16 cellular contexts compared by ENCODE assay signal in genomic region chr20:50678213-50678898, GRCh38. TPM values are rescaled to one million over a fixed set of nuclear protein-coding genes. Genes with fewer than 3 reads are reported as not detected.
A peak's percentile ranks its signal among the peaks of the same experiment; 100 is the strongest.
DNase-seq lines count a peak whose midpoint lies in the region; ATAC-seq, FAIRE-seq and TF ChIP-seq lines count a peak whose summit lies in the region.
"Had no signal": no experiment of that assay in that cellular context is flagged by ENCODE, and none has a peak within 500 bp of the region (broad histone marks: within the 10 kb centered on the region; RNA-seq: fewer than 3 reads in every experiment).

No MANE protein-coding gene starts in this region.

- in situ Hi-C loops in K562 (cut with MboI) = no loop called here

- H4K20me1 ChIP-seq in K562 (replicated peaks; ENCODE audit: control insufficient read depth, insufficient read depth, low read length) = peaks cover 30% of the 10 kb centered on the region

- H3K36me3 ChIP-seq in Caco-2 (ENCODE audit: control insufficient read depth, insufficient read depth, low read length) (no peaks in the 10 kb centered on the region), K562 (ENCODE audit: control insufficient read depth, insufficient read depth, low read length) (peaks cover 57% of the 10 kb centered on the region), lower lobe of right lung (no peaks in the 10 kb centered on the region), tibial nerve (no peaks in the 10 kb centered on the region)

- BruUV-seq in Caco-2 (replicated peaks; lab: Mats Ljungman, UMichigan) = no TSS peak
- no TSS peak for BruUV-seq in K562 (replicated peaks; lab: Mats Ljungman, UMichigan)

- H3K9ac ChIP-seq in K562 (ENCODE audit: insufficient read depth in 1 of 2, low read depth in 2 of 2, low read length in 2 of 2) = peak overlapping the region in 1 of 2 experiments; percentile 67; a peak in 1 of 4 replicates

- H3K27ac ChIP-seq in K562 (ENCODE audit: extremely low read depth, low read depth, low read length) (peak overlapping the region; percentile 45; the same call in 2 of the 3 replicates), lower lobe of right lung (no peak overlapping the region), tibial nerve (no peak overlapping the region)
- H3K27ac ChIP-seq: epithelial cell of prostate, psoas muscle had no signal

- TF ChIP-seq CTCF in Caco-2 (IDR thresholded peaks at IDR 0.05; ENCODE audit: insufficient read depth in 1 of 2, low read depth in 1 of 2, low read length in 1 of 2, severe bottlenecking in 1 of 2, unreplicated experiment in 1 of 2) = no peak
- TF ChIP-seq CTCF in K562 (IDR thresholded peaks at IDR 0.05 in 2 of 3, conservative IDR thresholded peaks at IDR 0.05 in 1 of 3; ENCODE audit: insufficient read depth in 2 of 3, low read depth in 1 of 3, low read length in 3 of 3) = no peak
- TF ChIP-seq CTCF in lower lobe of right lung (IDR thresholded peaks at IDR 0.05) = no peak
- no peak for TF ChIP-seq CTCF in tibial nerve (IDR thresholded peaks at IDR 0.05)

- peaks cover 4% of the 10 kb centered on the region for H3K9me1 ChIP-seq in K562 (ENCODE audit: control insufficient read depth, insufficient read depth, low read length)

- no peak overlapping the region for H3K4me3 ChIP-seq in Caco-2 (ENCODE audit: low read depth, low read length)
- H3K4me3 ChIP-seq in K562 = no peak overlapping the region
- H3K4me3 ChIP-seq in lower lobe of right lung = no peak overlapping the region
- H3K4me3 ChIP-seq in tibial nerve = no peak overlapping the region
- H3K4me3 ChIP-seq: psoas muscle had no signal

- peak; percentile 23 for FAIRE-seq in K562 (lab: Jason Lieb, UNC)

- POLR2A ChIA-PET in Caco-2 (lab: Charles Lee) (interaction anchor here (0.7 kb wide), 2 partner anchors 13 to 191 kb away, joined by 8 to 11 read pairs; partner anchors contain the start of gene RIPOR3), K562 (lab: Yijun Ruan, JAX) (interaction anchor here (0.6 kb wide), 2 partner anchors 17 to 294 kb away, joined by 3 read pairs; no protein-coding TSS in a partner anchor)

- TF ChIP-seq EP300 in K562 (IDR thresholded peaks at IDR 0.05; ENCODE audit: low read length) (no peak), tibial nerve (IDR thresholded peaks at IDR 0.05) (no peak)

- H3K9me3 ChIP-seq in Caco-2 = no peaks in the 10 kb centered on the region
- H3K9me3 ChIP-seq in K562 (replicated peaks; ENCODE audit: control insufficient read depth, insufficient read depth, low read depth, low read length) = no peaks in the 10 kb centered on the region
- H3K9me3 ChIP-seq in lower lobe of right lung = no peaks in the 10 kb centered on the region
- H3K9me3 ChIP-seq in tibial nerve = no peaks in the 10 kb centered on the region
- H3K9me3 ChIP-seq: psoas muscle had no signal

- H2AFZ ChIP-seq in K562 (ENCODE audit: low read depth, low read length) = no peak overlapping the region

- ATAC-seq in K562 (peak; percentile 35), lower lobe of right lung (peak; percentile 49 to 63), HG03196 (IDR thresholded peaks at IDR 0.05; ENCODE audit: unreplicated experiment) (no peak)
- ATAC-seq: activated CD8-positive, alpha-beta T cell treated with anti-CD3 and anti-CD28 coated beads for 36 hours; psoas muscle had no signal

- no peaks in the 10 kb centered on the region for H3K27me3 ChIP-seq in Caco-2 (replicated peaks; ENCODE audit: control insufficient read depth, insufficient read depth, low read length)
- no peaks in the 10 kb centered on the region for H3K27me3 ChIP-seq in K562 (ENCODE audit: control insufficient read depth in 2 of 2, insufficient read depth in 2 of 2, low read length in 2 of 2)
- no peaks in the 10 kb centered on the region for H3K27me3 ChIP-seq in lower lobe of right lung (ENCODE audit: low read depth)
- H3K27me3 ChIP-seq in tibial nerve = no peaks in the 10 kb centered on the region

- CTCF ChIA-PET in Caco-2 (lab: Charles Lee) = interaction anchor here (0.6 to 1.9 kb wide), 3 partner anchors 15 to 71 kb away, joined by 3 to 8 read pairs (median 3); no protein-coding TSS in a partner anchor
- CTCF ChIA-PET in K562 (lab: Yijun Ruan, JAX; ENCODE audit: low intra/inter-chr PET ratio) = no interaction called here
- CTCF ChIA-PET in activated naive CD4-positive, alpha-beta T cell treated with anti-CD3 and anti-CD28 coated beads, Interleukin-2, amount 10 ng/mL, durations not matched to agents 7 days and 5 days (lab: Charles Lee) = no interaction called here

- peaks cover 12% of the 10 kb centered on the region for H3K36me3 Mint-ChIP-seq in Caco-2 (ENCODE audit: insufficient read depth, unreplicated experiment)
- H3K36me3 Mint-ChIP-seq in activated naive CD4-positive, alpha-beta T cell treated with anti-CD3 and anti-CD28 coated beads, Interleukin-2, amount 10 ng/mL, durations not matched to agents 7 days and 5 days = no peaks in the 10 kb centered on the region

- DNase-seq in Caco-2 = peak; percentile 42 to 82
- peak; percentile 10 for DNase-seq in NCI-H2029 (lab: John Stamatoyannopoulos, UW)
- DNase-seq in K562 (ENCODE audit: extremely low read depth in 1 of 4, low spot score in 3 of 4) = peak in 1 of 4 experiments; percentile 49
- no peak for DNase-seq in lower lobe of right lung
- no peak for DNase-seq in activated naive CD4-positive, alpha-beta T cell treated with anti-CD3 and anti-CD28 coated beads, Interleukin-2, amount 10 ng/mL, durations not matched to agents 7 days and 5 days
- no peak for DNase-seq in SW480 (ENCODE audit: low spot score)
- DNase-seq in tibial nerve (ENCODE audit: low spot score in 2 of 2) = no peak
- DNase-seq: activated CD8-positive, alpha-beta T cell treated with anti-CD3 and anti-CD28 coated beads for 36 hours; activated gamma-delta T cell; DMS79 treated with DMSO at 0.1 percent for 48 hours; MM.1S; NCI-H2171 treated with DMSO at 0.1 percent for 48 hours; psoas muscle had no signal

- no peak for TF ChIP-seq RAD21 in K562 (CRISPR knock-in tag; conservative IDR thresholded peaks at IDR 0.05 in 1 of 2, IDR thresholded peaks at IDR 0.05 in 1 of 2)

- whole genome bisulfite sequencing in K562 (ENCODE audit: insufficient coverage, low coverage, missing lambda C conversion rate) = 9% methylated on average over 7 of the region's 7 CpGs
- 33 to 37% methylated on average over 7 of the region's 7 CpGs for WGBS in tibial nerve, 2 donors

- H3K4me1 ChIP-seq in Caco-2 = peaks cover 67% of the 10 kb centered on the region
- peaks cover 37 to 40% of the 10 kb centered on the region in 2 experiments for H3K4me1 ChIP-seq in K562 (replicated peaks in 1 of 2; ENCODE audit: control insufficient read depth in 2 of 2, insufficient read depth in 2 of 2, low read length in 2 of 2)
- H3K4me1 ChIP-seq in lower lobe of right lung = no peaks in the 10 kb centered on the region
- H3K4me1 ChIP-seq in tibial nerve = peaks cover 0 to 18% (median 3%) of the 10 kb centered on the region in 4 donors
- H3K4me1 ChIP-seq: psoas muscle had no signal

- H3K4me1 Mint-ChIP-seq in Caco-2 (ENCODE audit: low read depth, unreplicated experiment) = peaks cover 49% of the 10 kb centered on the region
- no peaks in the 10 kb centered on the region for H3K4me1 Mint-ChIP-seq in activated naive CD4-positive, alpha-beta T cell treated with anti-CD3 and anti-CD28 coated beads, Interleukin-2, amount 10 ng/mL, durations not matched to agents 7 days and 5 days
- H3K4me1 Mint-ChIP-seq: central memory CD8-positive, alpha-beta T cell had no signal

- H3K4me2 ChIP-seq in K562 (ENCODE audit: insufficient read depth, low read length) = peak overlapping the region; percentile 34; the same call in 1 of the 2 replicates

- TF ChIP-seq POLR2A in K562 (conservative IDR thresholded peaks at IDR 0.05) (no peak), tibial nerve (IDR thresholded peaks at IDR 0.05) (no peak)

- H3K79me2 ChIP-seq in K562 (ENCODE audit: control insufficient read depth, insufficient read depth, low read length) = peaks cover 93% of the 10 kb centered on the region

- no peaks in the 10 kb centered on the region for H3K27me3 Mint-ChIP-seq in Caco-2 (ENCODE audit: insufficient read depth, unreplicated experiment)
- peaks cover 33% of the 10 kb centered on the region for H3K27me3 Mint-ChIP-seq in activated naive CD4-positive, alpha-beta T cell treated with anti-CD3 and anti-CD28 coated beads, Interleukin-2, amount 10 ng/mL, durations not matched to agents 7 days and 5 days
- H3K27me3 Mint-ChIP-seq: activated CD8-positive, alpha-beta T cell treated with anti-CD3 and anti-CD28 coated beads for 36 hours; central memory CD8-positive, alpha-beta T cell had no signal

- no peaks in the 10 kb centered on the region for H3K9me3 Mint-ChIP-seq in Caco-2 (ENCODE audit: unreplicated experiment)
- no peaks in the 10 kb centered on the region for H3K9me3 Mint-ChIP-seq in activated naive CD4-positive, alpha-beta T cell treated with anti-CD3 and anti-CD28 coated beads, Interleukin-2, amount 10 ng/mL, durations not matched to agents 7 days and 5 days
- H3K9me3 Mint-ChIP-seq: activated CD8-positive, alpha-beta T cell treated with anti-CD3 and anti-CD28 coated beads for 36 hours; central memory CD8-positive, alpha-beta T cell had no signal

- peak overlapping the region; percentile 18 for H3K27ac Mint-ChIP-seq in Caco-2 (ENCODE audit: unreplicated experiment)
- H3K27ac Mint-ChIP-seq in activated naive CD4-positive, alpha-beta T cell treated with anti-CD3 and anti-CD28 coated beads, Interleukin-2, amount 10 ng/mL, durations not matched to agents 7 days and 5 days = no peak overlapping the region
- H3K27ac Mint-ChIP-seq: activated CD8-positive, alpha-beta T cell treated with anti-CD3 and anti-CD28 coated beads for 36 hours had no signal

- H3K4me3 Mint-ChIP-seq in Caco-2 (ENCODE audit: unreplicated experiment) = no peak overlapping the region
- H3K4me3 Mint-ChIP-seq in activated naive CD4-positive, alpha-beta T cell treated with anti-CD3 and anti-CD28 coated beads, Interleukin-2, amount 10 ng/mL, durations not matched to agents 7 days and 5 days = no peak overlapping the region
- H3K4me3 Mint-ChIP-seq: activated CD8-positive, alpha-beta T cell treated with anti-CD3 and anti-CD28 coated beads for 36 hours; central memory CD8-positive, alpha-beta T cell had no signal

- intact Hi-C loops in Caco-2 (cut with micrococcal nuclease; ENCODE audit: unreplicated experiment) = no loop called here
- intact Hi-C loops in K562 (cut with micrococcal nuclease) = no loop called here
- intact Hi-C loops in lower lobe of right lung (cut with DNase I) = no loop called here

RNA-seq across cellular contexts. Expression of gene RIPOR3, which starts 13.0 kb away (rescaled TPM):
- total RNA-seq in Caco-2 (2022) (0.18 and 0.67 TPM in 2 replicates), K562 (2014; rRNA removed) (22.3 and 28.3 TPM in 2 replicates), K562 (2014; rRNA removed; fragmentation: Illumina TruSeq; extraction: Trizol) (9.2 and 15.5 TPM in 2 replicates), K562 (2015; rRNA removed; fragmentation: Illumina TruSeq; extraction: Trizol) (12.8 and 13.3 TPM in 2 replicates), K562 (2021) (43.3 and 46.1 TPM in 2 replicates), lower lobe of right lung (11.0 TPM), tibial nerve (10 to 100 TPM; 24.5 to 73.0 (median 35.5) TPM)
- total RNA-seq in K562 (2011; cell fraction: chromatin; rRNA removed; ENCODE audit: low replicate concordance) = 220 and 451 TPM in 2 replicates
- 258 and 278 TPM in 2 replicates for total RNA-seq in K562 (2011; cell fraction: nucleolus; rRNA removed)
- 187 and 217 TPM in 2 replicates for total RNA-seq in K562 (2011; cell fraction: nucleoplasm; rRNA removed)
- polyA plus RNA-seq in K562 (2011; rRNA removed) (48.8 and 65.1 TPM in 2 replicates), K562 (2014; fragmentation: Illumina TruSeq; extraction: Trizol) (21.4 and 23.4 TPM in 2 replicates), K562 (2014; fragmentation: Nextera tagmentation; extraction: Ambion mirVana) (1 to 10 TPM; 3.3 to 3.8 TPM), K562 (2014; rRNA removed) (62.7 and 66.4 TPM in 2 replicates)
- polyA plus RNA-seq in K562 (2011; cell fraction: cytosol; rRNA removed) = 23.4 and 24.4 TPM in 2 replicates
- polyA plus RNA-seq in K562 (2011; cell fraction: nucleus; rRNA removed) = 468 and 642 TPM in 2 replicates
- polyA plus RNA-seq in K562 (2012) = 23.3 and 29.2 TPM in 2 replicates
- 12.5 and 15.4 TPM in 2 replicates for polyA minus RNA-seq in K562 (2011; rRNA and poly(A)+ RNA removed)
- 15.8 and 20.2 TPM in 2 replicates for polyA minus RNA-seq in K562 (2011; cell fraction: cytosol; rRNA and poly(A)+ RNA removed)
- 65.3 and 73.8 TPM in 2 replicates for polyA minus RNA-seq in K562 (2011; cell fraction: nucleus; rRNA and poly(A)+ RNA removed)
- total RNA-seq: activated CD8-positive, alpha-beta T cell treated with anti-CD3 and anti-CD28 coated beads for 36 hours had no signal

RNA-seq across cellular contexts. Expression of gene PARD6B, which starts 53.0 kb away (rescaled TPM):
- total RNA-seq in Caco-2 (2022) = 153 and 156 TPM in 2 replicates
- 9.8 and 24.9 TPM in 2 replicates for total RNA-seq in K562 (2011; cell fraction: chromatin; rRNA removed; ENCODE audit: low replicate concordance)
- 5.3 and 6.2 TPM in 2 replicates for total RNA-seq in K562 (2011; cell fraction: nucleolus; rRNA removed)
- 12.7 and 15.3 TPM in 2 replicates for total RNA-seq in K562 (2011; cell fraction: nucleoplasm; rRNA removed)
- total RNA-seq in K562 (2014; rRNA removed) = 5.5 and 5.9 TPM in 2 replicates
- 10.4 and 12.7 TPM in 2 replicates for total RNA-seq in K562 (2014; rRNA removed; fragmentation: Illumina TruSeq; extraction: Trizol)
- total RNA-seq in K562 (2015; rRNA removed; fragmentation: Illumina TruSeq; extraction: Trizol) = 9.0 and 9.8 TPM in 2 replicates
- total RNA-seq in K562 (2021) = 12.0 and 12.3 TPM in 2 replicates
- 4.5 and 5.3 TPM in 2 replicates for polyA plus RNA-seq in K562 (2011; rRNA removed)
- polyA plus RNA-seq in K562 (2011; cell fraction: cytosol; rRNA removed) = 1.5 and 2.7 TPM in 2 replicates
- 1.9 and 2.6 TPM in 2 replicates for polyA plus RNA-seq in K562 (2011; cell fraction: nucleus; rRNA removed)
- polyA plus RNA-seq in K562 (2012) = 0.96 and 1.2 TPM in 2 replicates
- 1.7 and 2.5 TPM in 2 replicates for polyA plus RNA-seq in K562 (2014; fragmentation: Illumina TruSeq; extraction: Trizol)
- polyA plus RNA-seq in K562 (2014; fragmentation: Nextera tagmentation; extraction: Ambion mirVana) = 1 to 10 TPM; 2.7 to 7.4 TPM
- 2.5 and 2.6 TPM in 2 replicates for polyA plus RNA-seq in K562 (2014; rRNA removed)
- 10.1 and 10.3 TPM in 2 replicates for polyA minus RNA-seq in K562 (2011; rRNA and poly(A)+ RNA removed)
- polyA minus RNA-seq in K562 (2011; cell fraction: cytosol; rRNA and poly(A)+ RNA removed) = 5.6 and 5.7 TPM in 2 replicates
- 2.2 and 3.1 TPM in 2 replicates for polyA minus RNA-seq in K562 (2011; cell fraction: nucleus; rRNA and poly(A)+ RNA removed)
- 32.5 TPM for total RNA-seq in lower lobe of right lung
- total RNA-seq in tibial nerve = 1 to 10 TPM; 2.4 to 3.8 (median 3.5) TPM

Comparison
In these comparisons a context has a peak if more than half of its experiments do, and no peak if none do; other contexts are left out.
1. DNase-seq: peak in Caco-2 (2 of 2) and NCI-H2029 (single experiment); none in lower lobe of right lung (single experiment), activated naive CD4-positive, alpha-beta T cell treated with anti-CD3 and anti-CD28 coated beads, Interleukin-2, amount 10 ng/mL, durations not matched to agents 7 days and 5 days (single experiment), SW480 (single experiment) and tibial nerve (0 of 2).